Comparison of ENCODE assay signal across 8 cellular contexts in genomic region chr10:68153473-68154210, GRCh38. TPM values are rescaled to one million over a fixed set of nuclear protein-coding genes. Genes with fewer than 3 reads are reported as not detected.
DNase-seq lines count a peak whose midpoint lies in the region; TF ChIP-seq lines count a peak whose summit lies in the region.

No MANE protein-coding gene starts in this region.

- no peak overlapping the region for H2AFZ ChIP-seq in MM.1S (ENCODE audit: low read length)

- TF ChIP-seq CTCF in AG04450 (IDR thresholded peaks at IDR 0.05; ENCODE audit: low read depth, low read length): no peak
- no peak for TF ChIP-seq CTCF in fibroblast of villous mesenchyme (IDR thresholded peaks at IDR 0.05; ENCODE audit: insufficient read depth, low read depth, low read length)
- TF ChIP-seq CTCF in ovary (IDR thresholded peaks at IDR 0.05): no peak
- TF ChIP-seq CTCF in MM.1S (IDR thresholded peaks at IDR 0.05; ENCODE audit: low read length): no peak
- TF ChIP-seq CTCF in thyroid gland (IDR thresholded peaks at IDR 0.05): no peak

- H3K27me3 ChIP-seq in AG04450 (ENCODE audit: control insufficient read depth, insufficient read depth, low read length) (no peaks in the 10 kb centered on the region), H7 (ENCODE audit: control insufficient read depth, insufficient read depth, low read length) (no peaks in the 10 kb centered on the region), ovary (no peaks in the 10 kb centered on the region), MM.1S (replicated peaks; ENCODE audit: insufficient read depth, low read length) (no peaks in the 10 kb centered on the region), thyroid gland (no peaks in the 10 kb centered on the region)

- POLR2A ChIA-PET in AG04450 (lab: Yijun Ruan, JAX): interaction anchor here (0.5 to 0.7 kb wide), 2 partner anchors 69 to 118 kb away, joined by 3 to 5 read pairs; no protein-coding TSS in a partner anchor

- peak; percentile 19 for TF ChIP-seq EP300 in ovary (IDR thresholded peaks at IDR 0.05)

- 8 to 10% (median 8%) methylated on average over 8 of the region's 8 CpGs for WGBS in ovary, 3 donors
- WGBS in thyroid gland, 2 donors: 18 to 21% methylated on average over 8 of the region's 8 CpGs

- CTCF ChIA-PET in AG04450 (lab: Charles Lee): interaction anchor here (0.7 to 7.7 kb wide), 3 partner anchors 59 to 148 kb away, joined by 3 to 197 read pairs (median 5); no protein-coding TSS in a partner anchor

- no peaks in the 10 kb centered on the region for H3F3A ChIP-seq in MM.1S (ENCODE audit: insufficient read depth, low read length)

- H3K27ac ChIP-seq in AG04450 (ENCODE audit: low read depth, low read length) (peak overlapping the region; percentile 89), ovary (peak overlapping the region in 1 of 2 donors; percentile 42), MM.1S (ENCODE audit: low read length) (no peak overlapping the region), thyroid gland (no peak overlapping the region)

- intact Hi-C loops in ovary (cut with DNase I) (loop anchor here in 1 of 4 donors (10.0 kb wide), 1 partner anchor 299 kb away; no protein-coding TSS in a partner anchor), thyroid gland (cut with DNase I) (no loop called here)

- H3K4me3 ChIP-seq in AG04450 (ENCODE audit: low read depth, low read length) (peak overlapping the region; percentile 35), H7 (ENCODE audit: insufficient read depth, low read depth, low read length) (no peak overlapping the region), fibroblast of villous mesenchyme (ENCODE audit: low read depth, low read length) (no peak overlapping the region), ovary (no peak overlapping the region), MM.1S (ENCODE audit: low read length) (no peak overlapping the region), thyroid gland (replicated peaks in 1 of 3) (no peak overlapping the region)

- no peaks in the 10 kb centered on the region for H3K79me2 ChIP-seq in MM.1S (ENCODE audit: low read length)

- DNase-seq in AG04450 (ENCODE audit: low read depth, low spot score) (peak; percentile 88), H7 (peak; percentile 43), RKO (ENCODE audit: low spot score) (peak; percentile 97), fibroblast of villous mesenchyme (ENCODE audit: low read depth) (peak; percentile 93), ovary (peak in 1 of 5 donors; percentile 13), GF-D8 (lab: John Stamatoyannopoulos, UW) (no peak), MM.1S (no peak), thyroid gland (no peak)

- H4K20me1 ChIP-seq in MM.1S (ENCODE audit: insufficient read depth, low read length): no peaks in the 10 kb centered on the region

- H3K4me2 ChIP-seq in MM.1S (ENCODE audit: low read depth, low read length): no peak overlapping the region

- H3K4me1 ChIP-seq in ovary (ENCODE audit: insufficient read depth): peaks cover 8% of the 10 kb centered on the region
- no peaks in the 10 kb centered on the region for H3K4me1 ChIP-seq in MM.1S (ENCODE audit: low read length)
- peaks cover 0 to 11% of the 10 kb centered on the region in 2 donors for H3K4me1 ChIP-seq in thyroid gland

- TF ChIP-seq POLR2A in ovary (IDR thresholded peaks at IDR 0.05) (no peak), thyroid gland (IDR thresholded peaks at IDR 0.05) (no peak)

- H3K9me3 ChIP-seq in AG04450 (ENCODE audit: control insufficient read depth, insufficient read depth, low read length): no peaks in the 10 kb centered on the region
- H3K9me3 ChIP-seq in ovary: no peaks in the 10 kb centered on the region
- H3K9me3 ChIP-seq in MM.1S (replicated peaks; ENCODE audit: insufficient read depth, low read length): no peaks in the 10 kb centered on the region
- no peaks in the 10 kb centered on the region for H3K9me3 ChIP-seq in thyroid gland

- H3K36me3 ChIP-seq in H7 (replicated peaks; ENCODE audit: control insufficient read depth, insufficient read depth, low read length): no peaks in the 10 kb centered on the region
- no peaks in the 10 kb centered on the region for H3K36me3 ChIP-seq in ovary
- H3K36me3 ChIP-seq in MM.1S (replicated peaks; ENCODE audit: insufficient read depth, low read length): no peaks in the 10 kb centered on the region
- H3K36me3 ChIP-seq in thyroid gland: no peaks in the 10 kb centered on the region

- H3K9me2 ChIP-seq in MM.1S (replicated peaks; ENCODE audit: insufficient read depth, low read length): no peaks in the 10 kb centered on the region

- no peak overlapping the region for H3K9ac ChIP-seq in MM.1S (ENCODE audit: low read length)

RNA-seq across cellular contexts. Expression of gene MYPN, which starts 44.4 kb away (rescaled TPM):
- polyA plus RNA-seq in AG04450 (2011; rRNA removed): 2.6 and 2.9 TPM in 2 replicates
- polyA minus RNA-seq in AG04450 (2011; rRNA and poly(A)+ RNA removed): 4.5 and 4.8 TPM in 2 replicates
- 0.04 TPM in 1 of 2 replicates, not detected in the other for total RNA-seq in H7 (2014; rRNA removed; shearing (Covaris generic))
- total RNA-seq in fibroblast of villous mesenchyme: 4.5 and 18.6 TPM in 2 replicates
- total RNA-seq in ovary: under 1 TPM in 2 of 7 donors, not detected in 5; 0.17 to 0.18 TPM
- polyA plus RNA-seq in ovary: under 1 TPM; 0.05 to 0.15 TPM
- under 1 TPM in 1 of 4 donors, not detected in 3; 0.11 TPM for total RNA-seq in thyroid gland

Comparison
In these comparisons a context has a peak if more than half of its experiments do, and no peak if none do; other contexts are left out.
1. DNase-seq: peak in AG04450 (single experiment), H7 (single experiment), RKO (single experiment) and fibroblast of villous mesenchyme (single experiment); none in GF-D8 (single experiment), MM.1S (single experiment) and thyroid gland (0 of 2).